In genomic region chr6:30687659-30688431, GRCh38 we compare ENCODE assay signal across 1 cellular context.
TF ChIP-seq lines count a peak whose summit lies in the region.

No MANE protein-coding gene starts in this region.

TF ChIP-seq in H1, 55 proteins besides CTCF, POLR2A, EP300 and RAD21:
- TF ChIP-seq SAP30 (IDR thresholded peaks at IDR 0.05; ENCODE audit: insufficient read depth, insufficient replicate concordance, low read length): peak; percentile 68
- no peak for TF ChIP-seq POLR2AphosphoS5 (IDR thresholded peaks at IDR 0.05; ENCODE audit: low read depth, low read length)
- TF ChIP-seq CREB1 (IDR thresholded peaks at IDR 0.05): no peak
- no peak for TF ChIP-seq CEBPB (IDR thresholded peaks at IDR 0.05; ENCODE audit: low read depth, low read length)
- no peak for TF ChIP-seq CBX5 (IDR thresholded peaks at IDR 0.05; ENCODE audit: low read depth, low read length)
- TF ChIP-seq TCF12 (IDR thresholded peaks at IDR 0.05; ENCODE audit: low read depth, low read length): no peak
- no peak for TF ChIP-seq RNF2 (IDR thresholded peaks at IDR 0.05; ENCODE audit: borderline replicate concordance, low read depth, low read length, missing control alignments, poor library complexity, severe bottlenecking)
- TF ChIP-seq SRF (IDR thresholded peaks at IDR 0.05; ENCODE audit: low read depth, low read length): no peak
- no peak for TF ChIP-seq CBX8 (IDR thresholded peaks at IDR 0.05; ENCODE audit: borderline replicate concordance, low read depth, low read length)
- TF ChIP-seq KDM4A (IDR thresholded peaks at IDR 0.05; ENCODE audit: low read depth, low read length, severe bottlenecking): peak; percentile 52
- no peak for TF ChIP-seq RXRA (IDR thresholded peaks at IDR 0.05; ENCODE audit: insufficient read depth, low read depth, low read length)
- TF ChIP-seq EGR1 (IDR thresholded peaks at IDR 0.05; ENCODE audit: borderline replicate concordance, low read depth, low read length): peak; percentile 60; the same call in 1 of the 2 replicates
- peak; percentile 7 for TF ChIP-seq ASH2L (IDR thresholded peaks at IDR 0.05; ENCODE audit: low read length)
- no peak for TF ChIP-seq TEAD4 (IDR thresholded peaks at IDR 0.05; ENCODE audit: low read depth, low read length)
- no peak for TF ChIP-seq BACH1 (IDR thresholded peaks at IDR 0.05; ENCODE audit: low read length)
- TF ChIP-seq, protein P1, sequence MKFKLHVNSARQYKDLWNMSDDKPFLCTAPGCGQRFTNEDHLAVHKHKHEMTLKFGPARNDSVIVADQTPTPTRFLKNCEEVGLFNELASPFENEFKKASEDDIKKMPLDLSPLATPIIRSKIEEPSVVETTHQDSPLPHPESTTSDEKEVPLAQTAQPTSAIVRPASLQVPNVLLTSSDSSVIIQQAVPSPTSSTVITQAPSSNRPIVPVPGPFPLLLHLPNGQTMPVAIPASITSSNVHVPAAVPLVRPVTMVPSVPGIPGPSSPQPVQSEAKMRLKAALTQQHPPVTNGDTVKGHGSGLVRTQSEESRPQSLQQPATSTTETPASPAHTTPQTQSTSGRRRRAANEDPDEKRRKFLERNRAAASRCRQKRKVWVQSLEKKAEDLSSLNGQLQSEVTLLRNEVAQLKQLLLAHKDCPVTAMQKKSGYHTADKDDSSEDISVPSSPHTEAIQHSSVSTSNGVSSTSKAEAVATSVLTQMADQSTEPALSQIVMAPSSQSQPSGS (IDR thresholded peaks at IDR 0.05; ENCODE audit: low read length): no peak
- TF ChIP-seq YY1 (IDR thresholded peaks at IDR 0.05; ENCODE audit: low read depth, low read length): no peak
- no peak for TF ChIP-seq RBBP5 (IDR thresholded peaks at IDR 0.05; ENCODE audit: borderline replicate concordance, low read depth, low read length)
- TF ChIP-seq SP4 (IDR thresholded peaks at IDR 0.05; ENCODE audit: low read length): no peak
- no peak for TF ChIP-seq FOSL1 (IDR thresholded peaks at IDR 0.05; ENCODE audit: insufficient read depth, low read depth, low read length)
- TF ChIP-seq MAX (IDR thresholded peaks at IDR 0.05): no peak
- no peak for TF ChIP-seq BRCA1 (IDR thresholded peaks at IDR 0.05; ENCODE audit: low read depth, low read length)
- no peak for TF ChIP-seq SP1 (IDR thresholded peaks at IDR 0.05; ENCODE audit: low read depth, low read length)
- no peak for TF ChIP-seq SUZ12 (IDR thresholded peaks at IDR 0.05; ENCODE audit: low read length)
- no peak for TF ChIP-seq NRF1 (IDR thresholded peaks at IDR 0.05; ENCODE audit: low read depth, low read length)
- TF ChIP-seq PHF8 (conservative IDR thresholded peaks at IDR 0.05; ENCODE audit: low read depth, low read length): 0 out of 2 replicates have a peak, but pooled peaks have one; percentile 33
- no peak for TF ChIP-seq TAF7 (optimal IDR thresholded peaks at IDR 0.05; ENCODE audit: borderline replicate concordance, low read depth, low read length)
- TF ChIP-seq GTF2F1 (IDR thresholded peaks at IDR 0.05; ENCODE audit: borderline replicate concordance, low read depth, low read length): no peak
- TF ChIP-seq EZH2 (IDR thresholded peaks at IDR 0.05; ENCODE audit: low read depth, low read length, severe bottlenecking): no peak
- no peak for TF ChIP-seq SP2 (IDR thresholded peaks at IDR 0.05; ENCODE audit: low read length)
- no peak for TF ChIP-seq CHD1 (IDR thresholded peaks at IDR 0.05; ENCODE audit: low read depth, low read length)
- 0 out of 4 replicates have a peak, but pooled peaks of 1 of the 2 experiments have one; percentile 22 for TF ChIP-seq SIN3A (conservative IDR thresholded peaks at IDR 0.05 in 1 of 2, IDR thresholded peaks at IDR 0.05 in 1 of 2; ENCODE audit: low read depth in 1 of 2, low read length in 2 of 2)
- no peak for TF ChIP-seq RFX5 (IDR thresholded peaks at IDR 0.05; ENCODE audit: borderline replicate concordance, low read depth, low read length)
- TF ChIP-seq POU5F1 (IDR thresholded peaks at IDR 0.05; ENCODE audit: low read depth, low read length): no peak
- no peak for TF ChIP-seq TBP (IDR thresholded peaks at IDR 0.05; ENCODE audit: low read depth, low read length)
- no peak for TF ChIP-seq TAF1 (IDR thresholded peaks at IDR 0.05; ENCODE audit: low read depth, low read length)
